ENCODE assay signal across 1 cellular context in the genomic region with DNA sequence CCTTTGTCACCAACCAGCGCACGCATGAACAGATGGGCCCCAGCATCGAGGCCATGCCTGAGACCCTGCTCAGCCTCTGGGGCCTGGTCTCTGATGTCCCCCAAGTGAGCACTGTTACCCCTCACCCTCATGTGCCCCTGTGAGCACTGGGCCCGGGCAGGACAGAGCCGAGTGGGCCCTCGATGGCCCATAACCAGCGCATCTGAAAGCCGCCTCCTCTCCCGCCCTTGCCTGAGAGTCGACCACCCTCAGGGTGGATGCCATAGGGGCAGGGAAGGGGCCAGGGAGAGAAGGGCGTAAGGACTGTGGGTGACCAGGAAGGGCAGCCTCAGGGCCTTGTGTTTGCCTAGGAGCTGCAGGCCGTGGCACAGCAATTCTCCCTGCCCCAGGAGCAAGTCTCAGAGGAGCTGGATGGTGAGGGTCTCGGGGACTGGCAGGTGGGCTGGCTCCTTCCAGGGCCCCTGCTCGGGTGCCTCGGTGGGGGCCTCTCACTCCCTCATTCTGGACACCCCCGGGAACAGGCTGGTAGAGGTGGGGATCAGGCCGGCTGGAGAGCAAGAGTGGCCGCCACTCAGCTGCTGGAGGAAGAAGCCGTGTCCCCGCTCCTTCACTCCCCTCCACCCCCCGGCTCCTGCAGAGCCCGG.
TF ChIP-seq lines count a peak whose summit lies in the region.

No MANE protein-coding gene starts in this region.

TF ChIP-seq in WTC11, 78 proteins besides CTCF, POLR2A, EP300 and RAD21:
- TF ChIP-seq CREB1 (CRISPR knock-in tag; IDR thresholded peaks at IDR 0.05) (no peak), PRRX2 (CRISPR knock-in tag; IDR thresholded peaks at IDR 0.05) (no peak), SP1 (CRISPR knock-in tag; conservative IDR thresholded peaks at IDR 0.05) (no peak), AFF4 (CRISPR knock-in tag; IDR thresholded peaks at IDR 0.05; ENCODE audit: borderline replicate concordance) (no peak), ZNF317 (CRISPR knock-in tag; IDR thresholded peaks at IDR 0.05; ENCODE audit: borderline replicate concordance, low read depth) (no peak), TP53 (CRISPR knock-in tag; IDR thresholded peaks at IDR 0.05) (no peak), RORB (CRISPR knock-in tag; IDR thresholded peaks at IDR 0.05) (no peak), GTF2I (CRISPR knock-in tag; conservative IDR thresholded peaks at IDR 0.05) (no peak), FOXK1 (CRISPR knock-in tag; IDR thresholded peaks at IDR 0.05) (no peak)
- TF ChIP-seq, protein P1, sequence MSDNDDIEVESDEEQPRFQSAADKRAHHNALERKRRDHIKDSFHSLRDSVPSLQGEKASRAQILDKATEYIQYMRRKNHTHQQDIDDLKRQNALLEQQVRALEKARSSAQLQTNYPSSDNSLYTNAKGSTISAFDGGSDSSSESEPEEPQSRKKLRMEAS (CRISPR knock-in tag; IDR thresholded peaks at IDR 0.05) = no peak
- TF ChIP-seq, protein P2, sequence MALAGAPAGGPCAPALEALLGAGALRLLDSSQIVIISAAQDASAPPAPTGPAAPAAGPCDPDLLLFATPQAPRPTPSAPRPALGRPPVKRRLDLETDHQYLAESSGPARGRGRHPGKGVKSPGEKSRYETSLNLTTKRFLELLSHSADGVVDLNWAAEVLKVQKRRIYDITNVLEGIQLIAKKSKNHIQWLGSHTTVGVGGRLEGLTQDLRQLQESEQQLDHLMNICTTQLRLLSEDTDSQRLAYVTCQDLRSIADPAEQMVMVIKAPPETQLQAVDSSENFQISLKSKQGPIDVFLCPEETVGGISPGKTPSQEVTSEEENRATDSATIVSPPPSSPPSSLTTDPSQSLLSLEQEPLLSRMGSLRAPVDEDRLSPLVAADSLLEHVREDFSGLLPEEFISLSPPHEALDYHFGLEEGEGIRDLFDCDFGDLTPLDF (CRISPR knock-in tag; IDR thresholded peaks at IDR 0.05) = no peak
- TF ChIP-seq, protein P3, sequence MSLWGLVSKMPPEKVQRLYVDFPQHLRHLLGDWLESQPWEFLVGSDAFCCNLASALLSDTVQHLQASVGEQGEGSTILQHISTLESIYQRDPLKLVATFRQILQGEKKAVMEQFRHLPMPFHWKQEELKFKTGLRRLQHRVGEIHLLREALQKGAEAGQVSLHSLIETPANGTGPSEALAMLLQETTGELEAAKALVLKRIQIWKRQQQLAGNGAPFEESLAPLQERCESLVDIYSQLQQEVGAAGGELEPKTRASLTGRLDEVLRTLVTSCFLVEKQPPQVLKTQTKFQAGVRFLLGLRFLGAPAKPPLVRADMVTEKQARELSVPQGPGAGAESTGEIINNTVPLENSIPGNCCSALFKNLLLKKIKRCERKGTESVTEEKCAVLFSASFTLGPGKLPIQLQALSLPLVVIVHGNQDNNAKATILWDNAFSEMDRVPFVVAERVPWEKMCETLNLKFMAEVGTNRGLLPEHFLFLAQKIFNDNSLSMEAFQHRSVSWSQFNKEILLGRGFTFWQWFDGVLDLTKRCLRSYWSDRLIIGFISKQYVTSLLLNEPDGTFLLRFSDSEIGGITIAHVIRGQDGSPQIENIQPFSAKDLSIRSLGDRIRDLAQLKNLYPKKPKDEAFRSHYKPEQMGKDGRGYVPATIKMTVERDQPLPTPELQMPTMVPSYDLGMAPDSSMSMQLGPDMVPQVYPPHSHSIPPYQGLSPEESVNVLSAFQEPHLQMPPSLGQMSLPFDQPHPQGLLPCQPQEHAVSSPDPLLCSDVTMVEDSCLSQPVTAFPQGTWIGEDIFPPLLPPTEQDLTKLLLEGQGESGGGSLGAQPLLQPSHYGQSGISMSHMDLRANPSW (CRISPR knock-in tag; conservative IDR thresholded peaks at IDR 0.05; ENCODE audit: low read depth) = no peak
